Comparison of ENCODE assay signal across 25 cellular contexts in genomic region chr17:82966415-82966814, GRCh38.
"Had no signal": no experiment of that assay in that cellular context is flagged by ENCODE, and none has a peak within 500 bp of the region (broad histone marks: within the 10 kb centered on the region; RNA-seq: fewer than 3 reads in every experiment).

No MANE protein-coding gene starts in this region.

- H3K9me3 ChIP-seq: adrenal gland, body of pancreas, esophagus muscularis mucosa, heart right ventricle, left lung, neutrophil, right lobe of liver had no signal

- H3K27ac ChIP-seq: adrenal gland, body of pancreas, esophagus muscularis mucosa, foreskin keratinocyte, heart right ventricle, left lung, neutrophil, right lobe of liver had no signal

- ATAC-seq: activated CD4-positive, alpha-beta T cell treated with anti-CD3 and anti-CD28 coated beads for 36 hours; body of pancreas; foreskin keratinocyte; heart right ventricle; left lung; right lobe of liver; T-helper 17 cell had no signal

- H3K4me3 Mint-ChIP-seq: activated B cell treated with CpG ODN at 0.5 μM for 24 hours; activated CD4-positive, alpha-beta T cell treated with anti-CD3 and anti-CD28 coated beads for 36 hours; activated naive CD4-positive, alpha-beta T cell treated with anti-CD3 and anti-CD28 coated beads for 36 hours; activated naive CD8-positive, alpha-beta T cell treated with anti-CD3 and anti-CD28 coated beads for 36 hours; activated T-helper 1 cell treated with anti-CD3 and anti-CD28 coated beads, Interleukin-12 subunit alpha, Interleukin-12 subunit beta, Interleukin-2, Interleukin-4 antibody, amounts not matched to agents 30 ng/mL and 10 ng/mL and 1 ng/mL, durations not matched to agents 14 hours and 24 hours and 36 hours; mesothelial cell of epicardium; nephron progenitor cell; stimulated activated naive CD8-positive, alpha-beta T cell treated with anti-CD3 and anti-CD28 coated beads, Interleukin-15, Interleukin-2, amounts not matched to agents 100 ng/mL and 50 ng/mL, for 24 hours; T-helper 17 cell; type B pancreatic cell had no signal

- H3K36me3 Mint-ChIP-seq: naive B cell, type B pancreatic cell had no signal

- H3K4me3 ChIP-seq: adrenal gland, body of pancreas, esophagus muscularis mucosa, heart right ventricle, left lung, right lobe of liver had no signal

- DNase-seq: activated B cell treated with CpG ODN at 0.5 μM for 24 hours; activated CD4-positive, alpha-beta T cell treated with anti-CD3 and anti-CD28 coated beads for 36 hours; activated CD4-positive, alpha-beta T cell treated with anti-CD3 and anti-CD28 coated beads, Interleukin-2, amount 50 U/mL, for 4 hours; activated effector memory CD4-positive, alpha-beta T cell treated with anti-CD3 and anti-CD28 coated beads, Interleukin-2, amount 50 U/mL, for 16 hours; activated naive CD4-positive, alpha-beta T cell treated with anti-CD3 and anti-CD28 coated beads for 36 hours; activated naive CD8-positive, alpha-beta T cell treated with anti-CD3 and anti-CD28 coated beads for 36 hours; activated T-cell treated with anti-CD3 and anti-CD28 coated beads, Interleukin-2, amount 50 U/mL, for 1 hour; aorta; body of pancreas; foreskin keratinocyte; heart right ventricle; left lung; naive B cell; nephron progenitor cell; stimulated activated CD4-positive, alpha-beta T cell treated with anti-CD3 and anti-CD28 coated beads, Interleukin-12 subunit alpha, Interleukin-12 subunit beta, amount 100 ng/mL, for 4 hours; stimulated activated CD4-positive, alpha-beta T cell treated with anti-CD3 and anti-CD28 coated beads, Interleukin-4, amount 100 ng/mL, for 1 hour; T-helper 17 cell had no signal

- H3K36me3 ChIP-seq: adrenal gland, heart right ventricle, right lobe of liver had no signal

- H3K27me3 ChIP-seq: adrenal gland, body of pancreas, esophagus muscularis mucosa, foreskin keratinocyte, heart right ventricle, left lung, neutrophil, right lobe of liver had no signal

- H3K27ac Mint-ChIP-seq: activated B cell treated with CpG ODN at 0.5 μM for 24 hours; activated CD4-positive, alpha-beta T cell treated with anti-CD3 and anti-CD28 coated beads for 36 hours; activated naive CD4-positive, alpha-beta T cell treated with anti-CD3 and anti-CD28 coated beads for 36 hours; activated naive CD8-positive, alpha-beta T cell treated with anti-CD3 and anti-CD28 coated beads for 36 hours; activated T-helper 1 cell treated with anti-CD3 and anti-CD28 coated beads, Interleukin-12 subunit alpha, Interleukin-12 subunit beta, Interleukin-2, Interleukin-4 antibody, amounts not matched to agents 30 ng/mL and 10 ng/mL and 1 ng/mL, durations not matched to agents 14 hours and 24 hours and 36 hours; mesothelial cell of epicardium; naive B cell; nephron progenitor cell; stimulated activated naive CD8-positive, alpha-beta T cell treated with anti-CD3 and anti-CD28 coated beads, Interleukin-15, Interleukin-2, amounts not matched to agents 100 ng/mL and 50 ng/mL, for 24 hours; T-helper 17 cell; type B pancreatic cell had no signal

- H3K9me3 Mint-ChIP-seq: activated B cell treated with CpG ODN at 0.5 μM for 24 hours; activated naive CD4-positive, alpha-beta T cell treated with anti-CD3 and anti-CD28 coated beads for 36 hours; activated naive CD8-positive, alpha-beta T cell treated with anti-CD3 and anti-CD28 coated beads for 36 hours; activated T-helper 1 cell treated with anti-CD3 and anti-CD28 coated beads, Interleukin-12 subunit alpha, Interleukin-12 subunit beta, Interleukin-2, Interleukin-4 antibody, amounts not matched to agents 30 ng/mL and 10 ng/mL and 1 ng/mL, durations not matched to agents 14 hours and 24 hours and 36 hours; mesothelial cell of epicardium; naive B cell; stimulated activated naive CD8-positive, alpha-beta T cell treated with anti-CD3 and anti-CD28 coated beads, Interleukin-15, Interleukin-2, amounts not matched to agents 100 ng/mL and 50 ng/mL, for 24 hours; type B pancreatic cell had no signal

- H3K27me3 Mint-ChIP-seq: activated CD4-positive, alpha-beta T cell treated with anti-CD3 and anti-CD28 coated beads for 36 hours; activated naive CD8-positive, alpha-beta T cell treated with anti-CD3 and anti-CD28 coated beads for 36 hours; stimulated activated naive CD8-positive, alpha-beta T cell treated with anti-CD3 and anti-CD28 coated beads, Interleukin-15, Interleukin-2, amounts not matched to agents 100 ng/mL and 50 ng/mL, for 24 hours; T-helper 17 cell; type B pancreatic cell had no signal

- H3K4me1 ChIP-seq: foreskin keratinocyte, right lobe of liver had no signal
